15 cellular contexts compared by ENCODE assay signal in genomic region chr5:91357012-91357634, GRCh38. TPM values are rescaled to one million over a fixed set of nuclear protein-coding genes. Genes with fewer than 3 reads are reported as not detected.
DNase-seq lines count a peak whose midpoint lies in the region; ATAC-seq and TF ChIP-seq lines count a peak whose summit lies in the region.
"Had no signal": no experiment of that assay in that cellular context is flagged by ENCODE, and none has a peak within 500 bp of the region (broad histone marks: within the 10 kb centered on the region; RNA-seq: fewer than 3 reads in every experiment).

No MANE protein-coding gene starts in this region.

- no peak for TF ChIP-seq POLR2A in sigmoid colon (IDR thresholded peaks at IDR 0.05)

- POLR2A ChIA-PET in Caco-2 (lab: Charles Lee) = interaction anchor here (0.5 to 0.7 kb wide), 2 partner anchors 9 to 122 kb away, joined by 3 to 4 read pairs; no protein-coding TSS in a partner anchor

- no peak overlapping the region for H3K27ac Mint-ChIP-seq in Caco-2 (ENCODE audit: unreplicated experiment)
- H3K27ac Mint-ChIP-seq: activated naive CD8-positive, alpha-beta T cell had no signal

- peak; percentile 24 to 55 for DNase-seq in Caco-2
- peak; percentile 54 for DNase-seq in HuH-7.5 (ENCODE audit: low spot score)
- DNase-seq in cerebellum (ENCODE audit: low spot score) = peak; percentile 86
- DNase-seq in lung (ENCODE audit: low spot score) = no peak
- no peak for DNase-seq in sigmoid colon
- no peak for DNase-seq in midbrain (lab: John Stamatoyannopoulos, UW)
- DNase-seq in Ammon's horn (ENCODE audit: low spot score) = no peak
- DNase-seq in middle frontal gyrus (ENCODE audit: extremely low spot score, low spot score) = no peak
- DNase-seq: esophagus squamous epithelium, Karpas-422, NCI-H1930 had no signal

- no peak overlapping the region for H3K27ac ChIP-seq in lung (ENCODE audit: low read depth in 1 of 2, low read length in 1 of 2)
- H3K27ac ChIP-seq in sigmoid colon = no peak overlapping the region
- H3K27ac ChIP-seq: esophagus squamous epithelium had no signal

- peaks cover 16% of the 10 kb centered on the region for H3K4me1 Mint-ChIP-seq in Caco-2 (ENCODE audit: low read depth, unreplicated experiment)

- no peaks in the 10 kb centered on the region for H3K36me3 ChIP-seq in Caco-2 (ENCODE audit: control insufficient read depth, insufficient read depth, low read length)
- no peaks in the 10 kb centered on the region for H3K36me3 ChIP-seq in lung (ENCODE audit: control insufficient read depth in 2 of 2, insufficient read depth in 2 of 2, low read length in 2 of 2)
- H3K36me3 ChIP-seq in sigmoid colon = no peaks in the 10 kb centered on the region
- H3K36me3 ChIP-seq: esophagus squamous epithelium, upper lobe of left lung had no signal

- H3K4me1 ChIP-seq in Caco-2 (peaks cover 9% of the 10 kb centered on the region), lung (ENCODE audit: control insufficient read depth in 2 of 2, insufficient read depth in 2 of 2, low read length in 2 of 2) (peaks cover 0 to 2% of the 10 kb centered on the region in 2 donors), sigmoid colon (peaks cover 0 to 14% (median 7%) of the 10 kb centered on the region in 4 donors)

- no peaks in the 10 kb centered on the region for H3K9me3 ChIP-seq in Caco-2
- H3K9me3 ChIP-seq in lung (ENCODE audit: control insufficient read depth in 2 of 2, insufficient read depth in 1 of 2, low read length in 1 of 2) = peaks cover 0 to 4% of the 10 kb centered on the region in 2 donors
- H3K9me3 ChIP-seq in sigmoid colon = no peaks in the 10 kb centered on the region
- H3K9me3 ChIP-seq: esophagus squamous epithelium, upper lobe of left lung had no signal

- H3K4me3 ChIP-seq in Caco-2 (ENCODE audit: low read depth, low read length) = no peak overlapping the region
- no peak overlapping the region for H3K4me3 ChIP-seq in lung
- no peak overlapping the region for H3K4me3 ChIP-seq in sigmoid colon
- H3K4me3 ChIP-seq: esophagus squamous epithelium, GM12878, upper lobe of left lung had no signal

- H3K4me3 Mint-ChIP-seq in Caco-2 (ENCODE audit: unreplicated experiment) = peak overlapping the region; percentile 47
- H3K4me3 Mint-ChIP-seq: activated naive CD8-positive, alpha-beta T cell; central memory CD8-positive, alpha-beta T cell had no signal

- no peak for TF ChIP-seq EP300 in sigmoid colon (IDR thresholded peaks at IDR 0.05)

- H3K9me3 Mint-ChIP-seq in Caco-2 (ENCODE audit: unreplicated experiment) = no peaks in the 10 kb centered on the region

- H3K27me3 Mint-ChIP-seq in Caco-2 (ENCODE audit: insufficient read depth, unreplicated experiment) = no peaks in the 10 kb centered on the region
- H3K27me3 Mint-ChIP-seq: activated naive CD8-positive, alpha-beta T cell; central memory CD8-positive, alpha-beta T cell had no signal

- peak; percentile 43 for ATAC-seq in lung (ENCODE audit: insufficient read depth, low FRiP score)
- ATAC-seq: GM12878 had no signal

- H3K36me3 Mint-ChIP-seq in Caco-2 (ENCODE audit: insufficient read depth, unreplicated experiment) = no peaks in the 10 kb centered on the region

- BruUV-seq in Caco-2 (replicated peaks; lab: Mats Ljungman, UMichigan) = no TSS peak

- no peak for TF ChIP-seq CTCF in Caco-2 (IDR thresholded peaks at IDR 0.05; ENCODE audit: insufficient read depth in 1 of 2, low read depth in 1 of 2, low read length in 1 of 2, severe bottlenecking in 1 of 2, unreplicated experiment in 1 of 2)
- no peak for TF ChIP-seq CTCF in lung (IDR thresholded peaks at IDR 0.05; ENCODE audit: control extremely low read depth, extremely low read depth)
- no peak for TF ChIP-seq CTCF in sigmoid colon (IDR thresholded peaks at IDR 0.05)

- no peaks in the 10 kb centered on the region for H3K27me3 ChIP-seq in Caco-2 (replicated peaks; ENCODE audit: control insufficient read depth, insufficient read depth, low read length)
- no peaks in the 10 kb centered on the region for H3K27me3 ChIP-seq in lung (ENCODE audit: control insufficient read depth, insufficient read depth)
- H3K27me3 ChIP-seq in sigmoid colon = no peaks in the 10 kb centered on the region
- H3K27me3 ChIP-seq: esophagus squamous epithelium, upper lobe of left lung had no signal

- intact Hi-C loops in Caco-2 (cut with micrococcal nuclease; ENCODE audit: unreplicated experiment) (loop anchor here (1.0 kb wide), 1 partner anchor 77 kb away; no protein-coding TSS in a partner anchor), sigmoid colon (cut with DNase I) (no loop called here)

- CTCF ChIA-PET in Caco-2 (lab: Charles Lee) = no interaction called here

- WGBS in lung, 2 donors = 65 to 77% methylated on average over 8 of the region's 8 CpGs
- WGBS in sigmoid colon, 2 donors = 33 to 65% methylated on average over 8 of the region's 8 CpGs

RNA-seq across cellular contexts. Expression of gene ARRDC3, which starts 26.0 kb away (rescaled TPM):
- total RNA-seq in Caco-2 (2022) (34.5 and 38.7 TPM in 2 replicates), cerebellum (202 TPM), lung (100 to 1,000 TPM in 1 of 2 donors, 10 to 100 TPM in 1; 98.5 to 455 TPM), sigmoid colon (10 to 100 TPM; 35.2 to 66.7 (median 48.7) TPM)
- polyA plus RNA-seq in lung (10 to 100 TPM; 26.0 to 56.1 TPM), sigmoid colon (10 to 100 TPM in 2 of 3 donors, 1 to 10 TPM in 1; 9.7 to 25.1 (median 16.8) TPM)

Comparison
In these comparisons a context has a peak if more than half of its experiments do, and no peak if none do; other contexts are left out.
1. DNase-seq: peak in Caco-2 (2 of 2), HuH-7.5 (single experiment) and cerebellum (single experiment); none in lung (single experiment), sigmoid colon (single experiment), midbrain (single experiment), Ammon's horn (single experiment) and middle frontal gyrus (single experiment).